In the genomic region with DNA sequence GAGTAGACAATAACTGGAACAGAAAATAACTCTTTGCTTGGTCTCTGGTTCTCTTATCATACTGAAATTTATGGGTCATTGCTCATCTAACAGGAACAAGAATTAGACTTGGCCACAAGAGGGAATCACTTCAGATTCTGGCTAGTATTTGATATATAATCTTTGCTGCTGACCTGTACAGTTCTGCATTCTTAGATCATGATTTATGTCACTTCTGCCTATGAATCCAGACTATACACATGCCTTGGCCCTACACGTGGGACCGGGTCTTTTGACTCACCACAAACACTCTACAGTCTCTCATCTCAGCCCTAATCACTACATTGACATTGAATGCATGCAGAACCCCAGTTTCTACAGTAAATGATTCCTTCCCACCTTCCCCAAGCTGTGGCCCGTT, we compare ENCODE assay signal across 15 cellular contexts.
DNase-seq lines count a peak whose midpoint lies in the region; TF ChIP-seq lines count a peak whose summit lies in the region.
"Had no signal": no experiment of that assay in that cellular context is flagged by ENCODE, and none has a peak within 500 bp of the region (broad histone marks: within the 10 kb centered on the region; RNA-seq: fewer than 3 reads in every experiment).

No MANE protein-coding gene starts in this region.

- no peaks in the 10 kb centered on the region for H3K4me1 Mint-ChIP-seq in nephron progenitor cell
- H3K4me1 Mint-ChIP-seq: CD4-positive, CD25-positive, alpha-beta regulatory T cell had no signal

- no peaks in the 10 kb centered on the region for H3K36me3 Mint-ChIP-seq in nephron progenitor cell (ENCODE audit: low read depth)
- H3K36me3 Mint-ChIP-seq: CD4-positive, CD25-positive, alpha-beta regulatory T cell had no signal

- TF ChIP-seq CTCF in nephron progenitor cell (IDR thresholded peaks at IDR 0.05) = no peak

- DNase-seq in NCI-H226 = peak; percentile 12
- peak; percentile 8 for DNase-seq in UCSD-AML1 (lab: John Stamatoyannopoulos, UW; ENCODE audit: unreplicated experiment)
- no peak for DNase-seq in nephron progenitor cell
- DNase-seq in superior temporal gyrus (ENCODE audit: extremely low spot score) = peak; percentile 52
- no peak for DNase-seq in NOMO-1 treated with dmso at 0.1 percent for 144 hours (lab: John Stamatoyannopoulos, UW; ENCODE audit: unreplicated experiment)
- no peak for DNase-seq in HUDEP-2 (lab: John Stamatoyannopoulos, UW; ENCODE audit: unreplicated experiment in 76 of 76)
- DNase-seq in cerebellar cortex (ENCODE audit: low spot score) = no peak
- DNase-seq: CD4-positive, CD25-positive, alpha-beta regulatory T cell; EL; GF-D8; Kasumi-1; NCI-H1694 treated with DMSO at 0.1 percent for 48 hours; NCI-H446 treated with DMSO at 0.1 percent for 48 hours; NCI-H69; SJCRH30 had no signal

- peak overlapping the region; percentile 3 for H3K27ac Mint-ChIP-seq in nephron progenitor cell

- no peak overlapping the region for H3K4me3 Mint-ChIP-seq in nephron progenitor cell
- H3K4me3 Mint-ChIP-seq: CD4-positive, CD25-positive, alpha-beta regulatory T cell had no signal

- H3K9me3 Mint-ChIP-seq in nephron progenitor cell = peaks cover 8% of the 10 kb centered on the region

- no peaks in the 10 kb centered on the region for H3K27me3 Mint-ChIP-seq in nephron progenitor cell (ENCODE audit: low read depth, poor library complexity)
- H3K27me3 Mint-ChIP-seq: CD4-positive, CD25-positive, alpha-beta regulatory T cell had no signal

Comparison
In these comparisons a context has a peak if more than half of its experiments do, and no peak if none do; other contexts are left out.
1. DNase-seq: peak in NCI-H226 (single experiment), UCSD-AML1 (single experiment) and superior temporal gyrus (single experiment); none in nephron progenitor cell (single experiment), NOMO-1 treated with dmso at 0.1 percent for 144 hours (single experiment), HUDEP-2 (0 of 76) and cerebellar cortex (single experiment).